ENCODE assay signal across 28 cellular contexts in genomic region chr18:46559946-46560670, GRCh38.
"Had no signal": no experiment of that assay in that cellular context is flagged by ENCODE, and none has a peak within 500 bp of the region (broad histone marks: within the 10 kb centered on the region; RNA-seq: fewer than 3 reads in every experiment).

No MANE protein-coding gene starts in this region.

- H3K9me3 Mint-ChIP-seq: activated CD4-positive, alpha-beta memory T cell treated with anti-CD3 and anti-CD28 coated beads for 36 hours; activated CD4-positive, alpha-beta T cell treated with anti-CD3 and anti-CD28 coated beads, Interleukin-2, amount 10 ng/mL, durations not matched to agents 24 days and 14 days; activated naive CD4-positive, alpha-beta T cell treated with anti-CD3 and anti-CD28 coated beads, Interleukin-2, amount 10 ng/mL, durations not matched to agents 7 days and 5 days; activated naive CD4-positive, alpha-beta T cell treated with anti-CD3 and anti-CD28 coated beads, Interleukin-2, amount 50 U/mL, for 72 hours; activated naive CD8-positive, alpha-beta T cell treated with anti-CD3 and anti-CD28 coated beads, Interleukin-2, amount 10 ng/mL, durations not matched to agents 7 days and 5 days; activated T-helper 1 cell treated with anti-CD3 and anti-CD28 coated beads, Interleukin-12 subunit alpha, Interleukin-12 subunit beta, Interleukin-2, Interleukin-4 antibody, amounts not matched to agents 30 ng/mL and 10 ng/mL and 1 ng/mL, durations not matched to agents 14 hours and 24 hours and 36 hours; activated T-helper 2 cell treated with anti-CD3 and anti-CD28 coated beads, Interferon-gamma antibody, Interleukin-2, Interleukin-4, amounts not matched to agents 10 μg/mL and 5 μg/mL and 100 μg/mL, durations not matched to agents 14 hours and 24 hours and 36 hours; brain; dendritic cell treated with granulocyte-macrophage colony-stimulating factor and Interleukin-4, amounts not matched to agents 40 ng/mL and 50 ng/mL, for 4 days; endodermal cell had no signal

- H3K9me3 ChIP-seq: ascending aorta, breast epithelium, colonic mucosa had no signal

- H3K4me1 ChIP-seq: ascending aorta, breast epithelium, colonic mucosa had no signal

- H3K36me3 ChIP-seq: ascending aorta, breast epithelium, cardiac muscle cell, colonic mucosa had no signal

- H3K27ac ChIP-seq: ascending aorta, breast epithelium, cardiac muscle cell, colonic mucosa, dorsolateral prefrontal cortex had no signal

- H3K27ac Mint-ChIP-seq: activated CD4-positive, alpha-beta memory T cell treated with anti-CD3 and anti-CD28 coated beads for 36 hours; activated CD4-positive, alpha-beta T cell treated with anti-CD3 and anti-CD28 coated beads for 36 hours; activated CD4-positive, alpha-beta T cell treated with anti-CD3 and anti-CD28 coated beads, Interleukin-2, amount 10 ng/mL, durations not matched to agents 24 days and 14 days; activated CD8-positive, alpha-beta memory T cell treated with anti-CD3 and anti-CD28 coated beads, Interleukin-2, amount 10 ng/mL, durations not matched to agents 7 days and 5 days; activated CD8-positive, alpha-beta T cell treated with anti-CD3 and anti-CD28 coated beads, Interleukin-2, amount 10 ng/mL, durations not matched to agents 7 days and 5 days; activated naive CD4-positive, alpha-beta T cell treated with anti-CD3 and anti-CD28 coated beads, Interleukin-2, amount 10 ng/mL, durations not matched to agents 7 days and 5 days; activated naive CD4-positive, alpha-beta T cell treated with anti-CD3 and anti-CD28 coated beads, Interleukin-2, amount 50 U/mL, for 72 hours; activated naive CD8-positive, alpha-beta T cell treated with anti-CD3 and anti-CD28 coated beads, Interleukin-2, amount 10 ng/mL, durations not matched to agents 7 days and 5 days; activated T-helper 1 cell treated with anti-CD3 and anti-CD28 coated beads, Interleukin-12 subunit alpha, Interleukin-12 subunit beta, Interleukin-2, Interleukin-4 antibody, amounts not matched to agents 30 ng/mL and 10 ng/mL and 1 ng/mL, durations not matched to agents 14 hours and 24 hours and 36 hours; activated T-helper 2 cell treated with anti-CD3 and anti-CD28 coated beads, Interferon-gamma antibody, Interleukin-2, Interleukin-4, amounts not matched to agents 10 μg/mL and 5 μg/mL and 100 μg/mL, durations not matched to agents 14 hours and 24 hours and 36 hours; brain; dendritic cell treated with granulocyte-macrophage colony-stimulating factor and Interleukin-4, amounts not matched to agents 40 ng/mL and 50 ng/mL, for 4 days; endodermal cell had no signal

- DNase-seq: activated CD4-positive, alpha-beta memory T cell treated with anti-CD3 and anti-CD28 coated beads for 36 hours; activated CD4-positive, alpha-beta T cell treated with anti-CD3 and anti-CD28 coated beads for 36 hours; activated CD4-positive, alpha-beta T cell treated with anti-CD3 and anti-CD28 coated beads, Interleukin-2, amount 10 ng/mL, durations not matched to agents 24 days and 14 days; activated CD4-positive, CD25-positive, alpha-beta regulatory T cell; activated CD4-positive, CD25-positive, alpha-beta regulatory T cell treated with anti-CD3 and anti-CD28 coated beads, Interleukin-2, amount 50 U/mL, for 72 hours; activated CD8-positive, alpha-beta memory T cell treated with anti-CD3 and anti-CD28 coated beads, Interleukin-2, amount 10 ng/mL, durations not matched to agents 7 days and 5 days; activated CD8-positive, alpha-beta T cell treated with anti-CD3 and anti-CD28 coated beads, Interleukin-2, amount 10 ng/mL, durations not matched to agents 7 days and 5 days; activated effector memory CD4-positive, alpha-beta T cell treated with anti-CD3 and anti-CD28 coated beads, Interleukin-2, amount 50 U/mL, for 16 hours; activated naive CD4-positive, alpha-beta T cell treated with anti-CD3 and anti-CD28 coated beads, Interleukin-2, amount 10 ng/mL, durations not matched to agents 7 days and 5 days; activated naive CD8-positive, alpha-beta T cell treated with anti-CD3 and anti-CD28 coated beads, Interleukin-2, amount 10 ng/mL, durations not matched to agents 7 days and 5 days; activated T-cell treated with anti-CD3 and anti-CD28 coated beads, Interleukin-2, amount 50 U/mL, for 48 hours; central memory CD4-positive, alpha-beta T cell; cerebellar nuclear complex; colonic mucosa; dorsolateral prefrontal cortex; effector memory CD4-positive, alpha-beta T cell; endodermal cell; foreskin fibroblast; T-helper 2 cell had no signal

- H3K4me3 ChIP-seq: ascending aorta, breast epithelium, cardiac muscle cell, colonic mucosa, dorsolateral prefrontal cortex had no signal

- ATAC-seq: activated CD4-positive, alpha-beta T cell treated with anti-CD3 and anti-CD28 coated beads for 36 hours; activated CD8-positive, alpha-beta memory T cell treated with anti-CD3 and anti-CD28 coated beads, Interleukin-2, amount 10 ng/mL, durations not matched to agents 7 days and 5 days; activated CD8-positive, alpha-beta T cell treated with anti-CD3 and anti-CD28 coated beads, Interleukin-2, amount 10 ng/mL, durations not matched to agents 7 days and 5 days; activated naive CD4-positive, alpha-beta T cell treated with anti-CD3 and anti-CD28 coated beads, Interleukin-2, amount 50 U/mL, for 72 hours; esophagus mucosa had no signal

- H3K4me1 Mint-ChIP-seq: activated CD4-positive, alpha-beta T cell treated with anti-CD3 and anti-CD28 coated beads for 36 hours; activated CD4-positive, alpha-beta T cell treated with anti-CD3 and anti-CD28 coated beads, Interleukin-2, amount 10 ng/mL, durations not matched to agents 24 days and 14 days; activated CD8-positive, alpha-beta memory T cell treated with anti-CD3 and anti-CD28 coated beads, Interleukin-2, amount 10 ng/mL, durations not matched to agents 7 days and 5 days; activated naive CD4-positive, alpha-beta T cell treated with anti-CD3 and anti-CD28 coated beads, Interleukin-2, amount 10 ng/mL, durations not matched to agents 7 days and 5 days; activated naive CD8-positive, alpha-beta T cell treated with anti-CD3 and anti-CD28 coated beads, Interleukin-2, amount 10 ng/mL, durations not matched to agents 7 days and 5 days had no signal

- H3K27me3 Mint-ChIP-seq: activated CD4-positive, alpha-beta T cell treated with anti-CD3 and anti-CD28 coated beads for 36 hours; activated CD4-positive, alpha-beta T cell treated with anti-CD3 and anti-CD28 coated beads, Interleukin-2, amount 10 ng/mL, durations not matched to agents 24 days and 14 days; activated naive CD4-positive, alpha-beta T cell treated with anti-CD3 and anti-CD28 coated beads, Interleukin-2, amount 10 ng/mL, durations not matched to agents 7 days and 5 days; dendritic cell treated with granulocyte-macrophage colony-stimulating factor and Interleukin-4, amounts not matched to agents 40 ng/mL and 50 ng/mL, for 4 days had no signal

- H3K36me3 Mint-ChIP-seq: activated CD4-positive, alpha-beta memory T cell treated with anti-CD3 and anti-CD28 coated beads for 36 hours; activated CD8-positive, alpha-beta memory T cell treated with anti-CD3 and anti-CD28 coated beads, Interleukin-2, amount 10 ng/mL, durations not matched to agents 7 days and 5 days; activated naive CD4-positive, alpha-beta T cell treated with anti-CD3 and anti-CD28 coated beads, Interleukin-2, amount 10 ng/mL, durations not matched to agents 7 days and 5 days; activated naive CD4-positive, alpha-beta T cell treated with anti-CD3 and anti-CD28 coated beads, Interleukin-2, amount 50 U/mL, for 72 hours; activated naive CD8-positive, alpha-beta T cell treated with anti-CD3 and anti-CD28 coated beads, Interleukin-2, amount 10 ng/mL, durations not matched to agents 7 days and 5 days; brain had no signal

- H3K4me3 Mint-ChIP-seq: activated CD4-positive, alpha-beta memory T cell treated with anti-CD3 and anti-CD28 coated beads for 36 hours; activated CD4-positive, alpha-beta T cell treated with anti-CD3 and anti-CD28 coated beads for 36 hours; activated CD4-positive, alpha-beta T cell treated with anti-CD3 and anti-CD28 coated beads, Interleukin-2, amount 10 ng/mL, durations not matched to agents 24 days and 14 days; activated CD8-positive, alpha-beta memory T cell treated with anti-CD3 and anti-CD28 coated beads, Interleukin-2, amount 10 ng/mL, durations not matched to agents 7 days and 5 days; activated CD8-positive, alpha-beta T cell treated with anti-CD3 and anti-CD28 coated beads, Interleukin-2, amount 10 ng/mL, durations not matched to agents 7 days and 5 days; activated naive CD4-positive, alpha-beta T cell treated with anti-CD3 and anti-CD28 coated beads, Interleukin-2, amount 10 ng/mL, durations not matched to agents 7 days and 5 days; activated naive CD8-positive, alpha-beta T cell treated with anti-CD3 and anti-CD28 coated beads, Interleukin-2, amount 10 ng/mL, durations not matched to agents 7 days and 5 days; activated T-helper 1 cell treated with anti-CD3 and anti-CD28 coated beads, Interleukin-12 subunit alpha, Interleukin-12 subunit beta, Interleukin-2, Interleukin-4 antibody, amounts not matched to agents 30 ng/mL and 10 ng/mL and 1 ng/mL, durations not matched to agents 14 hours and 24 hours and 36 hours; brain; dendritic cell treated with granulocyte-macrophage colony-stimulating factor and Interleukin-4, amounts not matched to agents 40 ng/mL and 50 ng/mL, for 4 days; endodermal cell had no signal
